In the genomic region with DNA sequence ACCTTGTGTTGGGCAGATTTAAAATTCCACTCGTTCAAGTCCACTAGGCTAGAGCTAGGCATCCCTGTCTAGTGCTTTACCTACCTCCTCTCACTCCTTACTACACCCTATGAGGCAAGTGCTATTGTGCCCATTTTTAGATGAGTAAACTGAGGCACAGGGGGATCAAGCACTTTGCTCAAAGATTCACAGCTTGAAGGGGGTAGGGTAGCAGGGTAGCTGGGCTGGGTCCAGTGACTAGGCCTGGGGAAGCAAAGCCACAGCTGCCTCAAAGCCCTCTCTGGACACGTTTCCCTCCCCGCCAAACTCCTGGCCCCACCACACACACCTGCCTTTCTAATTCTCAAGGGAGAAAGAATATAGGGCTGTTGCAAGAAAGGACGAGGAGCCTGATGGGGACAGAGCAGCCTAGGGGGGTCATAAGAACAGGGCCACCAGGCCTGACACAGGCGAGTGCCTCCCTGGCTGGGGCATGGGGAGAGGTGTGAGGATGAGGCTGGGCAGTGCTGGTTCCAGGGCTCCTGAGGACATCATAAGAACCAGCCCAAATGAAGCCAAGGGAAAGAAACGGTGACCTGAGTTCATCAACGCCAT, we compare ENCODE assay signal across 22 cellular contexts. TPM values are rescaled to one million over a fixed set of nuclear protein-coding genes. Genes with fewer than 3 reads are reported as not detected.
A peak's percentile ranks its signal among the peaks of the same experiment; 100 is the strongest.
DNase-seq lines count a peak whose midpoint lies in the region; ATAC-seq, FAIRE-seq and TF ChIP-seq lines count a peak whose summit lies in the region.
"Had no signal": no experiment of that assay in that cellular context is flagged by ENCODE, and none has a peak within 500 bp of the region (broad histone marks: within the 10 kb centered on the region; RNA-seq: fewer than 3 reads in every experiment).

No MANE protein-coding gene starts in this region.

- H2AFZ ChIP-seq in HepG2 (ENCODE audit: low read length) (no peak overlapping the region), H1 (ENCODE audit: low read length) (no peak overlapping the region)

- H3K36me3 ChIP-seq in HepG2 (replicated peaks in 1 of 2; ENCODE audit: control insufficient read depth in 1 of 2, insufficient read depth in 2 of 2, low read length in 2 of 2) = no peaks in the 10 kb centered on the region
- no peaks in the 10 kb centered on the region for H3K36me3 ChIP-seq in right lobe of liver
- no peaks in the 10 kb centered on the region for H3K36me3 ChIP-seq in H1 (ENCODE audit: control insufficient read depth in 2 of 4, insufficient read depth in 4 of 4, low read length in 3 of 4)
- H3K36me3 ChIP-seq in upper lobe of right lung = no peaks in the 10 kb centered on the region

- in situ Hi-C loops in HepG2 (cut with HindIII; ENCODE audit: extremely low pct_ligation_motif_present, low pct_unique_long_range_greater_than_20kb) = no loop called here

- TF ChIP-seq RAD21 in HepG2 (CRISPR knock-in tag; IDR thresholded peaks at IDR 0.05) (no peak), H1 (IDR thresholded peaks at IDR 0.05 in 1 of 2, conservative IDR thresholded peaks at IDR 0.05 in 1 of 2; ENCODE audit: low read depth in 2 of 2, low read length in 2 of 2) (no peak)

- intact Hi-C loops in HepG2 (cut with micrococcal nuclease; ENCODE audit: unreplicated experiment) = no loop called here
- intact Hi-C loops in right lobe of liver (cut with DNase I) = no loop called here
- intact Hi-C loops in sciatic nerve (cut with DNase I) = no loop called here
- intact Hi-C loops in upper lobe of right lung (cut with DNase I) = no loop called here

- H3K9me3 ChIP-seq in HepG2 (ENCODE audit: low read length) = no peaks in the 10 kb centered on the region
- H3K9me3 ChIP-seq in right lobe of liver = no peaks in the 10 kb centered on the region
- no peaks in the 10 kb centered on the region for H3K9me3 ChIP-seq in H1 (ENCODE audit: insufficient read depth in 2 of 2, low read depth in 1 of 2, low read length in 1 of 2)
- no peaks in the 10 kb centered on the region for H3K9me3 ChIP-seq in upper lobe of right lung
- H3K9me3 ChIP-seq: A549 had no signal

- no peaks in the 10 kb centered on the region for H3K79me1 ChIP-seq in H1 (ENCODE audit: low read depth, low read length)

- no peak overlapping the region for H3K27ac ChIP-seq in HepG2 (ENCODE audit: extremely low read length, insufficient read depth, low read length)
- H3K27ac ChIP-seq in right lobe of liver = no peak overlapping the region
- no peak overlapping the region for H3K27ac ChIP-seq in H1 (ENCODE audit: low read depth, low read length)
- no peak overlapping the region for H3K27ac ChIP-seq in upper lobe of right lung
- H3K27ac ChIP-seq: A549 had no signal

- CTCF ChIA-PET in HepG2 (lab: Yijun Ruan, JAX; ENCODE audit: low intra/inter-chr PET ratio, low total read pairs) (no interaction called here), H1 (lab: Charles Lee; ENCODE audit: partially characterized antibody) (interaction anchor here (0.6 to 2.1 kb wide), 4 partner anchors 9 to 141 kb away, joined by 3 to 6 read pairs (median 4); no protein-coding TSS in a partner anchor)

- POLR2A ChIA-PET in HepG2 (lab: Yijun Ruan, JAX) (no interaction called here), H1 (lab: Charles Lee; ENCODE audit: partially characterized antibody) (interaction anchor here (5.0 kb wide), 1 partner anchor 9 kb away, joined by 25 read pairs; no protein-coding TSS in a partner anchor)

- H3K4me3 ChIP-seq in HepG2 (replicated peaks in 1 of 3; ENCODE audit: insufficient read depth in 1 of 3, low read depth in 2 of 3, low read length in 3 of 3) (no peak overlapping the region), right lobe of liver (no peak overlapping the region), H1 (ENCODE audit: extremely low read depth in 1 of 4, insufficient read depth in 2 of 4, low read depth in 3 of 4, low read length in 4 of 4) (no peak overlapping the region), upper lobe of right lung (no peak overlapping the region)
- H3K4me3 ChIP-seq: A549 had no signal

- H2AK5ac ChIP-seq in H1 (ENCODE audit: low read depth, low read length) = no peak overlapping the region

- H4K5ac ChIP-seq in H1 (ENCODE audit: insufficient read length, low read depth, low read length) = no peak overlapping the region

- H3K23me2 ChIP-seq in H1 (ENCODE audit: low read depth, low read length) = no peaks in the 10 kb centered on the region

- H3K56ac ChIP-seq in H1 (replicated peaks; ENCODE audit: insufficient read length, low read depth, low read length) = no peak overlapping the region

- 58% methylated on average over 7 of the region's 7 CpGs for WGBS in HepG2 (ENCODE audit: low lambda C conversion rate)
- WGBS in right lobe of liver (ENCODE audit: insufficient coverage, low coverage, low lambda C conversion rate, missing lambda C conversion rate) = 87% methylated on average over 4 of the region's 7 CpGs
- WGBS in H1 (ENCODE audit: extremely low coverage in 1 of 2, insufficient coverage in 1 of 2, insufficient read length in 1 of 2, insufficient replicate concordance in 2 of 2, low coverage in 1 of 2, low lambda C conversion rate in 2 of 2, missing lambda C conversion rate in 1 of 2), 2 experiments = 94% methylated on average over 7 of the region's 7 CpGs; no CpG with 5 or more reads in 1 of the 2 experiments

- no peak for FAIRE-seq in HepG2 (lab: Jason Lieb, UNC)
- FAIRE-seq in H1 (lab: Jason Lieb, UNC) = no peak
- FAIRE-seq: A549, H54, RCC 7860 had no signal

- no peak overlapping the region for H3K4me2 ChIP-seq in HepG2 (ENCODE audit: low read depth, low read length)
- H3K4me2 ChIP-seq in H1 (ENCODE audit: insufficient read depth in 1 of 2, low read depth in 2 of 2, low read length in 2 of 2) = no peak overlapping the region
- H3K4me2 ChIP-seq: A549 had no signal

- TF ChIP-seq CTCF in HepG2 (CRISPR knock-in tag; IDR thresholded peaks at IDR 0.05) = no peak
- TF ChIP-seq CTCF in right lobe of liver (IDR thresholded peaks at IDR 0.05) = no peak
- no peak for TF ChIP-seq CTCF in H1 (IDR thresholded peaks at IDR 0.05; ENCODE audit: control extremely low read depth in 1 of 3, insufficient read depth in 1 of 3, low read depth in 1 of 3, low read length in 3 of 3)
- no peak for TF ChIP-seq CTCF in upper lobe of right lung (IDR thresholded peaks at IDR 0.05)

- no peak overlapping the region for H2BK12ac ChIP-seq in H1 (ENCODE audit: low read depth, low read length)

- no peaks in the 10 kb centered on the region for H3K27me3 ChIP-seq in HepG2 (ENCODE audit: control insufficient read depth in 1 of 2, insufficient read depth in 2 of 2, low read length in 2 of 2)
- no peaks in the 10 kb centered on the region for H3K27me3 ChIP-seq in right lobe of liver
- H3K27me3 ChIP-seq in H1 (replicated peaks in 1 of 4; ENCODE audit: control insufficient read depth in 3 of 4, extremely low read depth in 1 of 4, insufficient read depth in 3 of 4, low read length in 3 of 4) = no peaks in the 10 kb centered on the region
- no peaks in the 10 kb centered on the region for H3K27me3 ChIP-seq in upper lobe of right lung

- ATAC-seq in HepG2 (no peak), right lobe of liver (no peak), sciatic nerve (no peak), upper lobe of right lung (no peak)
- ATAC-seq: A549 had no signal

- H3K79me2 ChIP-seq in HepG2 (ENCODE audit: insufficient read depth, low read length) (no peaks in the 10 kb centered on the region), H1 (ENCODE audit: control insufficient read depth in 1 of 2, insufficient read depth in 2 of 2, low read length in 2 of 2) (no peaks in the 10 kb centered on the region)

- no peak overlapping the region for H3K14ac ChIP-seq in H1 (ENCODE audit: insufficient read length)

- no peak overlapping the region for H3K18ac ChIP-seq in H1 (ENCODE audit: extremely low read depth, low read length)

- no peak overlapping the region for H2BK15ac ChIP-seq in H1 (ENCODE audit: low read length)

- H3K4me1 ChIP-seq in HepG2 (ENCODE audit: insufficient read depth, low read length) (peaks cover 19% of the 10 kb centered on the region), right lobe of liver (peaks cover 0 to 20% (median 5%) of the 10 kb centered on the region in 4 donors), H1 (replicated peaks in 1 of 4; ENCODE audit: control insufficient read depth in 3 of 4, insufficient read depth in 4 of 4, low read length in 3 of 4) (no peaks in the 10 kb centered on the region), upper lobe of right lung (no peaks in the 10 kb centered on the region)
- H3K4me1 ChIP-seq: A549 had no signal

- H3K4ac ChIP-seq in H1 (replicated peaks; ENCODE audit: insufficient read length, low read depth, low read length) = no peak overlapping the region

- TF ChIP-seq EP300 in HepG2 (IDR thresholded peaks at IDR 0.05; ENCODE audit: low read depth in 2 of 2, low read length in 2 of 2) = no peak
- TF ChIP-seq EP300 in HepG2 (CRISPR knock-in tag; IDR thresholded peaks at IDR 0.05; ENCODE audit: borderline replicate concordance) = no peak
- no peak for TF ChIP-seq EP300 in H1 (IDR thresholded peaks at IDR 0.05; ENCODE audit: borderline replicate concordance in 1 of 2, low read depth in 2 of 2, low read length in 2 of 2)

- BruUV-seq in HepG2 (replicated peaks; lab: Mats Ljungman, UMichigan) = no TSS peak

- no peak overlapping the region for H4K8ac ChIP-seq in H1 (ENCODE audit: extremely low read depth, insufficient read depth, low read length)

- DNase-seq in HepG2 (ENCODE audit: low spot score) (no peak), right lobe of liver (no peak), H1 (ENCODE audit: low read depth in 1 of 2, low spot score in 2 of 2) (no peak), sciatic nerve (ENCODE audit: low spot score) (peak; percentile 41), upper lobe of right lung (no peak), RKO (ENCODE audit: low spot score) (no peak), Kasumi-1 (lab: John Stamatoyannopoulos, UW) (no peak)
- DNase-seq: EL, GF-D8, HFFc6, KBM-7, NCI-H1092 treated with DMSO at 0.1 percent for 48 hours, NCI-H1436 treated with DMSO at 0.1 percent for 48 hours, NCI-H1930, NCI-H226, NCI-H524, NCI-H774, OCI-M1, Right ventricle myocardium superior had no signal

- H2BK5ac ChIP-seq in H1 (ENCODE audit: low read depth, low read length) = no peak overlapping the region

- TF ChIP-seq POLR2A in HepG2 (IDR thresholded peaks at IDR 0.05; ENCODE audit: insufficient read depth in 1 of 2, low read depth in 2 of 2, low read length in 2 of 2) = no peak
- TF ChIP-seq POLR2A in right lobe of liver (IDR thresholded peaks at IDR 0.05) = no peak
- no peak for TF ChIP-seq POLR2A in H1 (IDR thresholded peaks at IDR 0.05; ENCODE audit: control extremely low read depth in 1 of 2, low read depth in 2 of 2, low read length in 2 of 2)

- no peak overlapping the region for H3K23ac ChIP-seq in H1 (ENCODE audit: insufficient read length)

- H4K20me1 ChIP-seq in HepG2 (ENCODE audit: insufficient read depth, low read length) (no peaks in the 10 kb centered on the region), H1 (replicated peaks in 1 of 2; ENCODE audit: control insufficient read depth in 1 of 2, insufficient read depth in 2 of 2, low read length in 2 of 2) (no peaks in the 10 kb centered on the region)

- no peak overlapping the region for H2BK20ac ChIP-seq in H1 (ENCODE audit: low read length)

- no peak overlapping the region for H2BK120ac ChIP-seq in H1 (replicated peaks; ENCODE audit: low read depth, low read length)

- H3K9ac ChIP-seq in HepG2 (ENCODE audit: insufficient read depth, low read depth, low read length) (no peak overlapping the region), H1 (replicated peaks in 1 of 4; ENCODE audit: extremely low read depth in 1 of 4, low read depth in 3 of 4, low read length in 3 of 4) (no peak overlapping the region)

- no peak overlapping the region for H4K91ac ChIP-seq in H1 (replicated peaks; ENCODE audit: insufficient read length, low read length)

RNA-seq across cellular contexts. Expression of a gene that starts 34.8 kb away (rescaled TPM):
- total RNA-seq in HepG2 (2016; rRNA removed; fragmentation: Illumina TruSeq; extraction: Trizol) (12.8 and 15.6 TPM in 2 replicates), right lobe of liver (10 to 100 TPM in 4 of 6 experiments, 1 to 10 TPM in 2; 9.2 to 14.0 (median 10.7) TPM), sciatic nerve (12.0 TPM), upper lobe of right lung (17.2 TPM)
- 8.9 and 9.3 TPM in 2 replicates for total RNA-seq in HepG2 (2016; cell fraction: cytosol; rRNA removed; fragmentation: Illumina TruSeq; extraction: Trizol; ENCODE audit: low read depth)
- total RNA-seq in HepG2 (2016; cell fraction: insoluble cytoplasmic fraction; rRNA removed; fragmentation: Illumina TruSeq; extraction: Trizol) = 14.5 and 15.1 TPM in 2 replicates
- 10.0 and 10.3 TPM in 2 replicates for total RNA-seq in HepG2 (2016; cell fraction: membrane; rRNA removed; fragmentation: Illumina TruSeq; extraction: Trizol)
- total RNA-seq in HepG2 (2016; cell fraction: nucleus; rRNA removed; fragmentation: Illumina TruSeq; extraction: Trizol) = 9.9 and 12.6 TPM in 2 replicates
- polyA plus RNA-seq in HepG2 (2011; rRNA removed) (3.8 and 4.0 TPM in 2 replicates), H1 (2011; rRNA removed) (5.5 and 8.1 TPM in 2 replicates)
- polyA plus RNA-seq in HepG2 (2011; cell fraction: cytosol; rRNA removed) = 2.9 and 3.8 TPM in 2 replicates
- 3.1 and 5.0 TPM in 2 replicates for polyA plus RNA-seq in HepG2 (2011; cell fraction: nucleus; rRNA removed)
- 3.3 TPM in 2 replicates for polyA plus RNA-seq in HepG2 (2012)
- 1.5 TPM in 2 replicates for polyA plus RNA-seq in HepG2 (2016; cell fraction: cytosol; fragmentation: Illumina TruSeq; extraction: Trizol; ENCODE audit: low read depth)
- 9.8 and 11.0 TPM in 2 replicates for polyA plus RNA-seq in HepG2 (2016; cell fraction: insoluble cytoplasmic fraction; fragmentation: Illumina TruSeq; extraction: Trizol; ENCODE audit: low read depth)
- 4.1 and 4.6 TPM in 2 replicates for polyA plus RNA-seq in HepG2 (2016; cell fraction: membrane; fragmentation: Illumina TruSeq; extraction: Trizol; ENCODE audit: low read depth)
- polyA plus RNA-seq in HepG2 (2016; cell fraction: nucleus; fragmentation: Illumina TruSeq; extraction: Trizol; ENCODE audit: insufficient read depth, low read depth) = 9.0 and 10.5 TPM in 2 replicates
- 13.9 and 50.6 TPM in 2 replicates for polyA minus RNA-seq in HepG2 (2011; rRNA and poly(A)+ RNA removed; ENCODE audit: low replicate concordance)
- polyA minus RNA-seq in HepG2 (2011; cell fraction: cytosol; rRNA and poly(A)+ RNA removed) = 5.8 and 10.0 TPM in 2 replicates
- polyA minus RNA-seq in HepG2 (2011; cell fraction: nucleus; rRNA and poly(A)+ RNA removed) = 13.1 and 13.9 TPM in 2 replicates
- total RNA-seq in H1 (2021; fragmentation: NEBNext Ultra II Directional; extraction: Animal tissue kit (Norgen Biotek cat#: 25700)) = 16.8 and 18.7 TPM in 2 replicates
- polyA plus RNA-seq in H1 (2011; cell fraction: cytosol; rRNA removed) = 7.7 TPM
- polyA plus RNA-seq in H1 (2011; cell fraction: nucleus; rRNA removed) = 9.5 TPM
- polyA plus RNA-seq in H1 (2012, experiment 1 of 2) = 9.6 to 12.3 TPM (median 11.6 TPM) in 4 replicates
- polyA plus RNA-seq in H1 (2012, experiment 2 of 2) = 1.5 TPM
- 7.8 TPM for polyA plus RNA-seq in H1 (2013, experiment 1 of 2)
- 7.7 TPM for polyA plus RNA-seq in H1 (2013, experiment 2 of 2)
- polyA minus RNA-seq in H1 (2011; rRNA and poly(A)+ RNA removed) = 28.0 and 29.8 TPM in 2 replicates
- polyA minus RNA-seq in H1 (2011; cell fraction: cytosol; rRNA and poly(A)+ RNA removed) = 15.9 TPM
- polyA minus RNA-seq in H1 (2011; cell fraction: nucleus; rRNA and poly(A)+ RNA removed) = 24.0 TPM

RNA-seq across cellular contexts. Expression of a gene that starts 49.5 kb away (rescaled TPM):
- 25.7 and 37.0 TPM in 2 replicates for total RNA-seq in HepG2 (2016; rRNA removed; fragmentation: Illumina TruSeq; extraction: Trizol)
- 4.3 and 5.1 TPM in 2 replicates for total RNA-seq in HepG2 (2016; cell fraction: cytosol; rRNA removed; fragmentation: Illumina TruSeq; extraction: Trizol; ENCODE audit: low read depth)
- total RNA-seq in HepG2 (2016; cell fraction: insoluble cytoplasmic fraction; rRNA removed; fragmentation: Illumina TruSeq; extraction: Trizol) = 25.2 and 37.3 TPM in 2 replicates
- 14.7 and 16.2 TPM in 2 replicates for total RNA-seq in HepG2 (2016; cell fraction: membrane; rRNA removed; fragmentation: Illumina TruSeq; extraction: Trizol)
- total RNA-seq in HepG2 (2016; cell fraction: nucleus; rRNA removed; fragmentation: Illumina TruSeq; extraction: Trizol) = 30.4 and 35.0 TPM in 2 replicates
- 21.0 and 23.2 TPM in 2 replicates for polyA plus RNA-seq in HepG2 (2011; rRNA removed)
- 21.9 and 27.5 TPM in 2 replicates for polyA plus RNA-seq in HepG2 (2011; cell fraction: cytosol; rRNA removed)
- 11.4 TPM in 2 replicates for polyA plus RNA-seq in HepG2 (2011; cell fraction: nucleus; rRNA removed)
- 13.7 and 19.5 TPM in 2 replicates for polyA plus RNA-seq in HepG2 (2012)
- 5.2 and 6.1 TPM in 2 replicates for polyA plus RNA-seq in HepG2 (2016; cell fraction: cytosol; fragmentation: Illumina TruSeq; extraction: Trizol; ENCODE audit: low read depth)
- 20.1 and 21.3 TPM in 2 replicates for polyA plus RNA-seq in HepG2 (2016; cell fraction: insoluble cytoplasmic fraction; fragmentation: Illumina TruSeq; extraction: Trizol; ENCODE audit: low read depth)
- 10.2 and 12.2 TPM in 2 replicates for polyA plus RNA-seq in HepG2 (2016; cell fraction: membrane; fragmentation: Illumina TruSeq; extraction: Trizol; ENCODE audit: low read depth)
- 32.4 and 36.2 TPM in 2 replicates for polyA plus RNA-seq in HepG2 (2016; cell fraction: nucleus; fragmentation: Illumina TruSeq; extraction: Trizol; ENCODE audit: insufficient read depth, low read depth)
- 79.7 and 80.7 TPM in 2 replicates for polyA minus RNA-seq in HepG2 (2011; rRNA and poly(A)+ RNA removed; ENCODE audit: low replicate concordance)
- 17.0 and 17.7 TPM in 2 replicates for polyA minus RNA-seq in HepG2 (2011; cell fraction: cytosol; rRNA and poly(A)+ RNA removed)
- polyA minus RNA-seq in HepG2 (2011; cell fraction: nucleus; rRNA and poly(A)+ RNA removed) = 15.6 and 15.8 TPM in 2 replicates
- total RNA-seq in right lobe of liver = 10 to 100 TPM in 4 of 6 experiments, 1 to 10 TPM in 2; 9.3 to 12.4 (median 10.4) TPM
- 24.4 and 27.7 TPM in 2 replicates for total RNA-seq in H1 (2021; fragmentation: NEBNext Ultra II Directional; extraction: Animal tissue kit (Norgen Biotek cat#: 25700))
- 35.1 and 42.4 TPM in 2 replicates for polyA plus RNA-seq in H1 (2011; rRNA removed)
- polyA plus RNA-seq in H1 (2011; cell fraction: cytosol; rRNA removed) = 27.6 TPM
- 26.7 TPM for polyA plus RNA-seq in H1 (2011; cell fraction: nucleus; rRNA removed)
- polyA plus RNA-seq in H1 (2012, experiment 1 of 2) = 18.2 to 28.0 TPM (median 25.3 TPM) in 4 replicates
- polyA plus RNA-seq in H1 (2012, experiment 2 of 2) = 24.2 TPM
- 19.1 TPM for polyA plus RNA-seq in H1 (2013, experiment 1 of 2)
- polyA plus RNA-seq in H1 (2013, experiment 2 of 2) = 22.3 TPM
- 63.8 TPM in 2 replicates for polyA minus RNA-seq in H1 (2011; rRNA and poly(A)+ RNA removed)
- 16.7 TPM for polyA minus RNA-seq in H1 (2011; cell fraction: cytosol; rRNA and poly(A)+ RNA removed)
- 22.6 TPM for polyA minus RNA-seq in H1 (2011; cell fraction: nucleus; rRNA and poly(A)+ RNA removed)
- total RNA-seq in sciatic nerve = 21.3 TPM
- 20.6 TPM for total RNA-seq in upper lobe of right lung
